In genomic region chr9:26152350-26152749, GRCh38 we compare ENCODE assay signal across 33 cellular contexts.
"Had no signal": no experiment of that assay in that cellular context is flagged by ENCODE, and none has a peak within 500 bp of the region (broad histone marks: within the 10 kb centered on the region; RNA-seq: fewer than 3 reads in every experiment).

No MANE protein-coding gene starts in this region.

- H3K27me3 ChIP-seq: brain microvascular endothelial cell, esophagus muscularis mucosa, foreskin keratinocyte, gastrocnemius medialis had no signal

- DNase-seq: activated CD4-positive, alpha-beta memory T cell treated with anti-CD3 and anti-CD28 coated beads, Interleukin-2, amount 10 ng/mL, durations not matched to agents 7 days and 5 days; activated CD4-positive, alpha-beta T cell treated with anti-CD3 and anti-CD28 coated beads for 1 hour; activated CD4-positive, alpha-beta T cell treated with anti-CD3 and anti-CD28 coated beads for 4 hours; activated CD4-positive, alpha-beta T cell treated with anti-CD3 and anti-CD28 coated beads, Interleukin-2, amount 10 ng/mL, durations not matched to agents 7 days and 5 days; activated CD4-positive, alpha-beta T cell treated with anti-CD3 and anti-CD28 coated beads, Interleukin-2, amount 50 U/mL, for 4 hours; activated CD4-positive, CD25-positive, alpha-beta regulatory T cell; activated CD8-positive, alpha-beta memory T cell treated with anti-CD3 and anti-CD28 coated beads, Interleukin-2, amount 50 U/mL, for 48 hours; activated effector memory CD4-positive, alpha-beta T cell treated with Interleukin-2 at 50 U/mL for 16 hours; activated gamma-delta T cell treated with Interleukin-2 at 50 U/mL for 16 hours; activated naive CD4-positive, alpha-beta T cell treated with anti-CD3 and anti-CD28 coated beads, Interleukin-2, amount 50 U/mL, for 16 hours; activated naive CD4-positive, alpha-beta T cell treated with Interleukin-2 at 50 U/mL for 16 hours; activated T-cell treated with anti-CD3 and anti-CD28 coated beads for 4 hours; activated T-cell treated with anti-CD3 and anti-CD28 coated beads, Interleukin-2, amount 50 U/mL, for 4 hours; amniotic stem cell; anterior cingulate cortex; brain microvascular endothelial cell; cortex of kidney; dermis blood vessel endothelial cell; effector CD4-positive, alpha-beta T cell; effector memory CD8-positive, alpha-beta T cell; erythroblast; foreskin keratinocyte; gastrocnemius medialis; glutamatergic neuron; T-helper 1 cell; T-helper 17 cell; T1000; WERI-Rb-1 had no signal

- H3K4me1 Mint-ChIP-seq: activated CD4-positive, alpha-beta memory T cell treated with anti-CD3 and anti-CD28 coated beads, Interleukin-2, amount 10 ng/mL, durations not matched to agents 7 days and 5 days; activated CD4-positive, alpha-beta T cell treated with anti-CD3 and anti-CD28 coated beads, Interleukin-2, amount 10 ng/mL, durations not matched to agents 7 days and 5 days; activated T-helper 17 cell treated with anti-CD3 and anti-CD28 coated beads, Interleukin-2, amount 50 U/mL, for 72 hours; central memory CD8-positive, alpha-beta T cell; T-helper 17 cell had no signal

- H3K36me3 ChIP-seq: brain microvascular endothelial cell, esophagus muscularis mucosa, gastrocnemius medialis, WERI-Rb-1 had no signal

- H3K9me3 Mint-ChIP-seq: activated CD4-positive, alpha-beta T cell treated with anti-CD3 and anti-CD28 coated beads, Interleukin-2, amount 10 ng/mL, durations not matched to agents 7 days and 5 days had no signal

- H3K9me3 ChIP-seq: esophagus muscularis mucosa, gastrocnemius medialis had no signal

- H3K27ac Mint-ChIP-seq: activated CD4-positive, alpha-beta memory T cell treated with anti-CD3 and anti-CD28 coated beads, Interleukin-2, amount 10 ng/mL, durations not matched to agents 7 days and 5 days; activated CD4-positive, alpha-beta T cell treated with anti-CD3 and anti-CD28 coated beads, Interleukin-2, amount 10 ng/mL, durations not matched to agents 7 days and 5 days; activated naive CD8-positive, alpha-beta T cell; activated T-helper 17 cell treated with anti-CD3 and anti-CD28 coated beads, Interleukin-2, amount 50 U/mL, for 72 hours; effector memory CD8-positive, alpha-beta T cell; T-helper 17 cell; T-helper 2 cell treated with Interferon-gamma antibody and Interleukin-4, amounts not matched to agents 5 μg/mL and 100 μg/mL, for 36 hours had no signal

- H3K27me3 Mint-ChIP-seq: activated CD4-positive, alpha-beta memory T cell treated with anti-CD3 and anti-CD28 coated beads, Interleukin-2, amount 10 ng/mL, durations not matched to agents 7 days and 5 days; activated CD4-positive, alpha-beta T cell treated with anti-CD3 and anti-CD28 coated beads, Interleukin-2, amount 10 ng/mL, durations not matched to agents 7 days and 5 days; activated naive CD8-positive, alpha-beta T cell; activated T-helper 17 cell treated with anti-CD3 and anti-CD28 coated beads, Interleukin-2, amount 50 U/mL, for 72 hours; central memory CD8-positive, alpha-beta T cell; effector memory CD8-positive, alpha-beta T cell; T-helper 17 cell had no signal

- ATAC-seq: activated T-cell treated with anti-CD3 and anti-CD28 coated beads, Interleukin-2, amount 50 U/mL, for 4 hours; activated T-helper 17 cell treated with anti-CD3 and anti-CD28 coated beads, Interleukin-2, amount 50 U/mL, for 72 hours; effector memory CD8-positive, alpha-beta T cell; foreskin keratinocyte; gastrocnemius medialis; T-helper 17 cell had no signal

- H3K27ac ChIP-seq: brain microvascular endothelial cell, esophagus muscularis mucosa, foreskin keratinocyte, gastrocnemius medialis, WERI-Rb-1 had no signal

- H3K4me1 ChIP-seq: esophagus muscularis mucosa, foreskin keratinocyte, gastrocnemius medialis had no signal

- H3K36me3 Mint-ChIP-seq: activated naive CD8-positive, alpha-beta T cell had no signal

- H3K4me3 Mint-ChIP-seq: activated CD4-positive, alpha-beta memory T cell treated with anti-CD3 and anti-CD28 coated beads, Interleukin-2, amount 10 ng/mL, durations not matched to agents 7 days and 5 days; activated CD4-positive, alpha-beta T cell treated with anti-CD3 and anti-CD28 coated beads, Interleukin-2, amount 10 ng/mL, durations not matched to agents 7 days and 5 days; activated naive CD8-positive, alpha-beta T cell; activated T-cell treated with anti-CD3 and anti-CD28 coated beads, Interleukin-2, amount 50 U/mL, for 4 hours; activated T-helper 17 cell treated with anti-CD3 and anti-CD28 coated beads, Interleukin-2, amount 50 U/mL, for 72 hours; central memory CD8-positive, alpha-beta T cell; effector memory CD8-positive, alpha-beta T cell; T-helper 17 cell; T-helper 2 cell treated with Interferon-gamma antibody and Interleukin-4, amounts not matched to agents 5 μg/mL and 100 μg/mL, for 36 hours had no signal

- H3K4me3 ChIP-seq: esophagus muscularis mucosa, gastrocnemius medialis had no signal
